ENCODE assay signal across 11 cellular contexts in the genomic region with DNA sequence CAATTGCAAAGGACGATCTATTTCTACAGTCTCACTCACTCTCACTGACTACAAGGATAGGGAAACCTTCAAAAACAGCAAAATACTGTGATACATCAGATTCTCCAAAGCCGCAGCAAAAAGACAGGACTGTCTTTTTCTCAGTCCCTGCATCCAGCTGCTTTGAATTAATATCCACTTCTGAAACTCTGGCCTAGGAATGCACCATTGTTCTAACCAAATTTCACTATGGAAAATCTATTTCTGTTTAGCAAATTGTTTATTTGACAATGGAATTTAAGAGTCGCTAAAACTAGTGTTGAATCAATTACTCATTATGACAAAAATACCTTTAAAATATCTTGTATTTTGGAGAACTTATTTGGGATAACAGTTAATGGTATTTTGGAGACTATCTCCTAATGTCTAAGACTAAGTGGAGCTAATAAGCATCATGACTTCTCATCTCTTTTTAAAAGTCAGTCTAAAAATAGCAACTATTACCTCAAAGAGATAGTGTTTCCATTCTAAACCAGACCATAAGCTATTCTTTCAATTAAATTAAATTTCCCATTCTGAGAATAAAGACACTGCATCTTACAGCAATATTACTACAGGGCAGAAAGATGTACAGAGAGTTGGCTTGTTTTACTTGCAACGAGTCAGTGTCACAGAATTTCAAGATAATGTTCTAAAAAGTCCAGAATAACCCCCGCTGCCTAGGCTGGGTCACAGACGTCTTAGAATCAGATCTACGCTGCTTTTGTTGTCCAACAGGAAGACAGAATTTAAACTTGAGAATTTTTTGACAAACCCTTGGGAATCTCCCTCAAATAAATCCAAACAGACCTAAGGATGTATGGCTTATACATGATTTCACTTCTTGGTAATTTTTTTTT.
DNase-seq lines count a peak whose midpoint lies in the region; TF ChIP-seq lines count a peak whose summit lies in the region.
"Had no signal": no experiment of that assay in that cellular context is flagged by ENCODE, and none has a peak within 500 bp of the region (broad histone marks: within the 10 kb centered on the region; RNA-seq: fewer than 3 reads in every experiment).

No MANE protein-coding gene starts in this region.

- H3K36me3 ChIP-seq in mesodermal cell (ENCODE audit: control insufficient read depth, insufficient read depth, low read length), result peaks cover 10% of the 10 kb centered on the region
- peaks cover 0 to 1% of the 10 kb centered on the region in 2 donors for H3K36me3 ChIP-seq in thyroid gland

- CTCF ChIA-PET in activated naive CD4-positive, alpha-beta T cell treated with anti-CD3 and anti-CD28 coated beads, Interleukin-2, amount 10 ng/mL, durations not matched to agents 7 days and 5 days (lab: Charles Lee), result interaction anchor here (0.7 to 1.3 kb wide), 5 partner anchors 11 to 47 kb away, joined by 3 read pairs; no protein-coding TSS in a partner anchor

- WGBS in mesodermal cell (ENCODE audit: insufficient coverage in 2 of 2), 2 experiments, result 88 to 94% methylated on average over 6 of the region's 7 CpGs
- WGBS in thyroid gland, 2 donors, result 72 to 76% methylated on average over 7 of the region's 7 CpGs

- H3K9me3 ChIP-seq in mesodermal cell (ENCODE audit: control insufficient read depth, low read length), result no peaks in the 10 kb centered on the region
- H3K9me3 ChIP-seq in thyroid gland, result no peaks in the 10 kb centered on the region
- H3K9me3 ChIP-seq: BLaER1 treated with 17β-estradiol and CSF1 and Interleukin-3, amounts not matched to agents 10 nM and 100 nM had no signal

- no peak overlapping the region for H3K4me3 Mint-ChIP-seq in activated naive CD4-positive, alpha-beta T cell treated with anti-CD3 and anti-CD28 coated beads, Interleukin-2, amount 10 ng/mL, durations not matched to agents 7 days and 5 days

- TF ChIP-seq CTCF in astrocyte of the spinal cord (IDR thresholded peaks at IDR 0.05; ENCODE audit: low read depth, low read length), result no peak
- no peak for TF ChIP-seq CTCF in thyroid gland (IDR thresholded peaks at IDR 0.05)

- H3K36me3 Mint-ChIP-seq in activated naive CD4-positive, alpha-beta T cell treated with anti-CD3 and anti-CD28 coated beads, Interleukin-2, amount 10 ng/mL, durations not matched to agents 7 days and 5 days, result peaks cover 40% of the 10 kb centered on the region

- H3K4me1 ChIP-seq in mesodermal cell (ENCODE audit: control insufficient read depth, insufficient read depth, low read length, poor library complexity, severe bottlenecking), result peaks cover 33% of the 10 kb centered on the region
- peaks cover 19 to 46% of the 10 kb centered on the region in 2 donors for H3K4me1 ChIP-seq in thyroid gland

- in situ Hi-C loops in astrocyte of the spinal cord (cut with HindIII; ENCODE audit: low sequenced_read_pairs), result no loop called here

- no peaks in the 10 kb centered on the region for H3K27me3 Mint-ChIP-seq in activated naive CD4-positive, alpha-beta T cell treated with anti-CD3 and anti-CD28 coated beads, Interleukin-2, amount 10 ng/mL, durations not matched to agents 7 days and 5 days

- H3K27ac ChIP-seq in mesodermal cell (ENCODE audit: low read depth, low read length, severe bottlenecking), result peak overlapping the region; percentile 55
- peak overlapping the region; percentile 25 to 32 (median 32) for H3K27ac ChIP-seq in thyroid gland

- no peak for TF ChIP-seq POLR2A in thyroid gland (IDR thresholded peaks at IDR 0.05)

- H3K27ac Mint-ChIP-seq in activated naive CD4-positive, alpha-beta T cell treated with anti-CD3 and anti-CD28 coated beads, Interleukin-2, amount 10 ng/mL, durations not matched to agents 7 days and 5 days, result peak overlapping the region; percentile 69

- no peak for DNase-seq in activated naive CD4-positive, alpha-beta T cell treated with anti-CD3 and anti-CD28 coated beads, Interleukin-2, amount 10 ng/mL, durations not matched to agents 7 days and 5 days
- DNase-seq in activated naive CD4-positive, alpha-beta T cell treated with Interleukin-2 at 50 U/mL for 16 hours, result no peak
- DNase-seq in astrocyte of the spinal cord (ENCODE audit: low read depth, low spot score) (peak; percentile 5), thyroid gland (no peak), NCI-H69 (lab: John Stamatoyannopoulos, UW) (no peak), NCI-H526 treated with DMSO at 0.1 percent for 48 hours (lab: John Stamatoyannopoulos, UW) (no peak), islet precursor cell (no peak)
- DNase-seq: dermis blood vessel endothelial cell, mesendoderm had no signal

- no peaks in the 10 kb centered on the region for H3K27me3 ChIP-seq in thyroid gland
- H3K27me3 ChIP-seq: BLaER1 treated with 17β-estradiol and CSF1 and Interleukin-3, amounts not matched to agents 10 nM and 100 nM had no signal

- no peaks in the 10 kb centered on the region for H3K9me3 Mint-ChIP-seq in activated naive CD4-positive, alpha-beta T cell treated with anti-CD3 and anti-CD28 coated beads, Interleukin-2, amount 10 ng/mL, durations not matched to agents 7 days and 5 days

- H3K4me3 ChIP-seq in astrocyte of the spinal cord (ENCODE audit: low read depth, low read length) (no peak overlapping the region), mesodermal cell (ENCODE audit: extremely low read depth, insufficient read depth, low read length, poor library complexity, severe bottlenecking) (no peak overlapping the region), thyroid gland (replicated peaks in 1 of 3) (no peak overlapping the region)
- H3K4me3 ChIP-seq: BLaER1 treated with 17β-estradiol and CSF1 and Interleukin-3, amounts not matched to agents 10 nM and 100 nM had no signal

- peaks cover 61% of the 10 kb centered on the region for H3K4me1 Mint-ChIP-seq in activated naive CD4-positive, alpha-beta T cell treated with anti-CD3 and anti-CD28 coated beads, Interleukin-2, amount 10 ng/mL, durations not matched to agents 7 days and 5 days

- intact Hi-C loops in thyroid gland (cut with DNase I), result no loop called here
